Comparison of ENCODE assay signal across 1 cellular context in genomic region chr22:44721206-44721605, GRCh38.
TF ChIP-seq lines count a peak whose summit lies in the region.

No MANE protein-coding gene starts in this region.

TF ChIP-seq in endothelial cell of umbilical vein, 7 proteins besides CTCF, POLR2A, EP300 and RAD21:
- TF ChIP-seq POLR2AphosphoS5 (IDR thresholded peaks at IDR 0.05; ENCODE audit: insufficient read depth, low read depth, low read length) (no peak), MAX (IDR thresholded peaks at IDR 0.05; ENCODE audit: insufficient read depth, insufficient read length) (no peak), EZH2 (IDR thresholded peaks at IDR 0.05; ENCODE audit: borderline replicate concordance, low read depth, low read length, severe bottlenecking) (no peak), JUN (IDR thresholded peaks at IDR 0.05; ENCODE audit: borderline replicate concordance, insufficient read depth, insufficient read length, low read depth) (no peak), MYC (IDR thresholded peaks at IDR 0.05; ENCODE audit: low read depth, low read length) (no peak), GATA2 (IDR thresholded peaks at IDR 0.05; ENCODE audit: insufficient read depth, insufficient read length, low read depth, low read length) (no peak), FOS (IDR thresholded peaks at IDR 0.05; ENCODE audit: borderline replicate concordance, insufficient read depth, low read length) (no peak)
TF ChIP-seq in endothelial cell of umbilical vein: peak in this region for 0.
